20 cellular contexts compared by ENCODE assay signal in genomic region chr18:50662775-50663383, GRCh38.
DNase-seq lines count a peak whose midpoint lies in the region; ATAC-seq and TF ChIP-seq lines count a peak whose summit lies in the region.
"Had no signal": no experiment of that assay in that cellular context is flagged by ENCODE, and none has a peak within 500 bp of the region (broad histone marks: within the 10 kb centered on the region; RNA-seq: fewer than 3 reads in every experiment).

No MANE protein-coding gene starts in this region.

- ATAC-seq in HG02884 (IDR thresholded peaks at IDR 0.05; ENCODE audit: unreplicated experiment), result no peak
- ATAC-seq: CD8-positive, alpha-beta T cell; naive thymus-derived CD8-positive, alpha-beta T cell; stimulated activated effector memory CD8-positive, alpha-beta T cell treated with anti-CD3 and anti-CD28 coated beads, Interleukin-12 subunit alpha, Interleukin-12 subunit beta, amount 100 ng/mL, for 72 hours had no signal

- WGBS in endodermal cell (ENCODE audit: insufficient coverage in 1 of 2, insufficient read length in 1 of 2), 2 experiments, result 77 to 81% methylated on average over 8 to 10 of the region's 10 CpGs

- no peak overlapping the region for H3K27ac Mint-ChIP-seq in endodermal cell
- H3K27ac Mint-ChIP-seq: activated naive CD4-positive, alpha-beta T cell treated with anti-CD3 and anti-CD28 coated beads, Interleukin-2, amount 50 U/mL, for 24 hours; CD8-positive, alpha-beta T cell; H9; IgD-negative memory B cell; naive thymus-derived CD8-positive, alpha-beta T cell; stimulated activated effector memory CD8-positive, alpha-beta T cell treated with anti-CD3 and anti-CD28 coated beads, Interleukin-12 subunit alpha, Interleukin-12 subunit beta, amount 100 ng/mL, for 72 hours; T-helper 1 cell treated with Interleukin-12 subunit alpha and Interleukin-12 subunit beta and Interleukin-4 antibody, amounts not matched to agents 30 μg/mL and 1 μg/mL, for 36 hours had no signal

- H3K4me3 ChIP-seq in H7 (ENCODE audit: insufficient read depth, low read depth, low read length) (no peak overlapping the region), endodermal cell (ENCODE audit: low read length) (no peak overlapping the region), parathyroid adenoma (ENCODE audit: low read depth, low read length) (peak overlapping the region; percentile 59)
- H3K4me3 ChIP-seq: PC-9, suprapubic skin had no signal

- TF ChIP-seq CTCF in endodermal cell (conservative IDR thresholded peaks at IDR 0.05), result no peak
- TF ChIP-seq CTCF in parathyroid adenoma (IDR thresholded peaks at IDR 0.05), result no peak

- peaks cover 29% of the 10 kb centered on the region for H3K79me2 ChIP-seq in parathyroid adenoma

- H3K4me2 ChIP-seq in parathyroid adenoma (ENCODE audit: low read length), result peak overlapping the region; percentile 69
- H3K4me2 ChIP-seq: PC-9 had no signal

- peaks cover 13% of the 10 kb centered on the region for H3K9me3 ChIP-seq in endodermal cell (ENCODE audit: control insufficient read depth, low read length)
- no peaks in the 10 kb centered on the region for H3K9me3 ChIP-seq in parathyroid adenoma (ENCODE audit: control insufficient read depth, low read length)
- H3K9me3 ChIP-seq: suprapubic skin had no signal

- H3K4me1 ChIP-seq in endodermal cell (ENCODE audit: control insufficient read depth, insufficient read depth, low read length) (peaks cover 5% of the 10 kb centered on the region), parathyroid adenoma (peaks cover 78% of the 10 kb centered on the region)
- H3K4me1 ChIP-seq: suprapubic skin had no signal

- no peaks in the 10 kb centered on the region for H3K27me3 Mint-ChIP-seq in endodermal cell (ENCODE audit: insufficient read depth)

- H3K36me3 ChIP-seq in H7 (replicated peaks; ENCODE audit: control insufficient read depth, insufficient read depth, low read length), result no peaks in the 10 kb centered on the region
- no peaks in the 10 kb centered on the region for H3K36me3 ChIP-seq in endodermal cell (ENCODE audit: control insufficient read depth, insufficient read depth, low read length)
- no peaks in the 10 kb centered on the region for H3K36me3 ChIP-seq in parathyroid adenoma (ENCODE audit: control insufficient read depth, insufficient read depth, low read length)
- H3K36me3 ChIP-seq: suprapubic skin had no signal

- H3K36me3 Mint-ChIP-seq in endodermal cell (ENCODE audit: low read depth), result peaks cover 3% of the 10 kb centered on the region
- H3K36me3 Mint-ChIP-seq: activated naive CD4-positive, alpha-beta T cell treated with anti-CD3 and anti-CD28 coated beads, Interleukin-2, amount 50 U/mL, for 24 hours; CD8-positive, alpha-beta T cell; naive thymus-derived CD8-positive, alpha-beta T cell; stimulated activated effector memory CD8-positive, alpha-beta T cell treated with anti-CD3 and anti-CD28 coated beads, Interleukin-12 subunit alpha, Interleukin-12 subunit beta, amount 100 ng/mL, for 72 hours had no signal

- H3K9ac ChIP-seq in endodermal cell (ENCODE audit: extremely low read depth, low read length, poor library complexity, severe bottlenecking) (no peak overlapping the region), parathyroid adenoma (no peak overlapping the region)

- peaks cover 5% of the 10 kb centered on the region for H3K9me3 Mint-ChIP-seq in endodermal cell
- H3K9me3 Mint-ChIP-seq: activated naive CD4-positive, alpha-beta T cell treated with anti-CD3 and anti-CD28 coated beads, Interleukin-2, amount 50 U/mL, for 24 hours had no signal

- H3K4me3 Mint-ChIP-seq in endodermal cell, result no peak overlapping the region
- H3K4me3 Mint-ChIP-seq: activated naive CD4-positive, alpha-beta T cell treated with anti-CD3 and anti-CD28 coated beads, Interleukin-2, amount 50 U/mL, for 24 hours; CD8-positive, alpha-beta T cell; H9; IgD-negative memory B cell; naive thymus-derived CD8-positive, alpha-beta T cell; stimulated activated effector memory CD8-positive, alpha-beta T cell treated with anti-CD3 and anti-CD28 coated beads, Interleukin-12 subunit alpha, Interleukin-12 subunit beta, amount 100 ng/mL, for 72 hours; T-helper 1 cell treated with Interleukin-12 subunit alpha and Interleukin-12 subunit beta and Interleukin-4 antibody, amounts not matched to agents 30 μg/mL and 1 μg/mL, for 36 hours had no signal

- DNase-seq in H7, result peak; percentile 41
- DNase-seq in NCI-H146 treated with DMSO at 0.1 percent for 48 hours (lab: John Stamatoyannopoulos, UW; ENCODE audit: unreplicated experiment), result peak; percentile 72
- DNase-seq in endodermal cell, result peak; percentile 20
- DNase-seq in UCSD-AML1 (lab: John Stamatoyannopoulos, UW; ENCODE audit: unreplicated experiment), result no peak
- DNase-seq in ecto neural progenitor cell (ENCODE audit: low spot score), result no peak
- DNase-seq: activated CD4-positive, alpha-beta T cell treated with anti-CD3 and anti-CD28 coated beads, Interleukin-2, amount 50 U/mL, for 1 hour; CD8-positive, alpha-beta T cell; GDM1; H9; naive thymus-derived CD8-positive, alpha-beta T cell; NCI-H1436; PC-9; stimulated activated CD4-positive, alpha-beta T cell treated with anti-CD3 and anti-CD28 coated beads, Interleukin-2, amount 100 ng/mL, for 24 hours had no signal

- peaks cover 19% of the 10 kb centered on the region for H3K4me1 Mint-ChIP-seq in endodermal cell
- H3K4me1 Mint-ChIP-seq: activated naive CD4-positive, alpha-beta T cell treated with anti-CD3 and anti-CD28 coated beads, Interleukin-2, amount 50 U/mL, for 24 hours; IgD-negative memory B cell; naive thymus-derived CD8-positive, alpha-beta T cell; stimulated activated effector memory CD8-positive, alpha-beta T cell treated with anti-CD3 and anti-CD28 coated beads, Interleukin-12 subunit alpha, Interleukin-12 subunit beta, amount 100 ng/mL, for 72 hours had no signal

- no peak overlapping the region for H2AFZ ChIP-seq in parathyroid adenoma
- H2AFZ ChIP-seq: PC-9 had no signal

- no peak overlapping the region for H3K27ac ChIP-seq in endodermal cell (ENCODE audit: low read depth, low read length)
- peak overlapping the region; percentile 84 for H3K27ac ChIP-seq in parathyroid adenoma
- H3K27ac ChIP-seq: PC-9, suprapubic skin had no signal

- no peaks in the 10 kb centered on the region for H3K27me3 ChIP-seq in H7 (ENCODE audit: control insufficient read depth, insufficient read depth, low read length)
- H3K27me3 ChIP-seq in endodermal cell (ENCODE audit: control insufficient read depth, insufficient read depth, low read length, poor library complexity, severe bottlenecking), result no peaks in the 10 kb centered on the region
- H3K27me3 ChIP-seq in parathyroid adenoma (ENCODE audit: control insufficient read depth, insufficient read depth, low read length), result no peaks in the 10 kb centered on the region
- H3K27me3 ChIP-seq: suprapubic skin had no signal

Comparison
In these comparisons a context has a peak if more than half of its experiments do, and no peak if none do; other contexts are left out.
1. DNase-seq: peak in H7 (single experiment), NCI-H146 treated with DMSO at 0.1 percent for 48 hours (single experiment) and endodermal cell (single experiment); none in UCSD-AML1 (single experiment) and ecto neural progenitor cell (single experiment).